18 cellular contexts compared by ENCODE assay signal in genomic region chr4:103478210-103478609, GRCh38.
DNase-seq lines count a peak whose midpoint lies in the region; ATAC-seq and TF ChIP-seq lines count a peak whose summit lies in the region.
"Had no signal": no experiment of that assay in that cellular context is flagged by ENCODE, and none has a peak within 500 bp of the region (broad histone marks: within the 10 kb centered on the region; RNA-seq: fewer than 3 reads in every experiment).

No MANE protein-coding gene starts in this region.

- H3K4me3 Mint-ChIP-seq in H9 (no peak overlapping the region), WTC11 (no peak overlapping the region)
- H3K4me3 Mint-ChIP-seq: B cell; CD4-positive, CD25-positive, alpha-beta regulatory T cell; CD8-positive, alpha-beta T cell had no signal

- H3K4me3 ChIP-seq in mesendoderm (ENCODE audit: low read length): no peak overlapping the region
- H3K4me3 ChIP-seq: BLaER1, GM23248 had no signal

- H4K8ac ChIP-seq in H9 (replicated peaks; ENCODE audit: insufficient read length, low read depth, low read length) (no peak overlapping the region), mesendoderm (ENCODE audit: low read depth, low read length) (no peak overlapping the region)

- H3K27me3 Mint-ChIP-seq in H9 (ENCODE audit: low read depth): no peaks in the 10 kb centered on the region
- H3K27me3 Mint-ChIP-seq in WTC11 (ENCODE audit: low read depth): peaks cover 6% of the 10 kb centered on the region; the same call in 1 of the 2 replicates
- H3K27me3 Mint-ChIP-seq: B cell had no signal

- H4K20me1 ChIP-seq in H9 (ENCODE audit: control insufficient read depth, insufficient read depth, insufficient read length): no peaks in the 10 kb centered on the region
- H4K20me1 ChIP-seq: BLaER1 had no signal

- H2BK5ac ChIP-seq in H9 (ENCODE audit: insufficient read length, low read length) (no peak overlapping the region), mesendoderm (ENCODE audit: low read length) (peak overlapping the region; percentile 93)

- H3K9ac ChIP-seq in H9 (ENCODE audit: extremely low read depth, insufficient read length, low read length) (no peak overlapping the region), mesendoderm (ENCODE audit: low read length) (no peak overlapping the region)
- H3K9ac ChIP-seq: BLaER1, GM23248 had no signal

- H3K36me3 ChIP-seq in mesendoderm (ENCODE audit: control insufficient read depth, insufficient read depth, low read length): no peaks in the 10 kb centered on the region
- H3K36me3 ChIP-seq: BLaER1 had no signal

- no peak overlapping the region for H2BK20ac ChIP-seq in H9 (ENCODE audit: low read depth, low read length, poor library complexity, severe bottlenecking)

- H3K27ac Mint-ChIP-seq in H9: peak overlapping the region in 2 of 3 experiments; percentile 28 to 48; a peak in 1 of 7 replicates
- H3K27ac Mint-ChIP-seq in WTC11: no peak overlapping the region
- H3K27ac Mint-ChIP-seq: B cell; CD4-positive, CD25-positive, alpha-beta regulatory T cell; CD8-positive, alpha-beta T cell had no signal

- H2AK5ac ChIP-seq in H9 (ENCODE audit: insufficient read length, low read length) (no peak overlapping the region), mesendoderm (ENCODE audit: low read length) (no peak overlapping the region)

- no peaks in the 10 kb centered on the region for H3K4me1 ChIP-seq in H9 (ENCODE audit: insufficient read depth, low read length)
- H3K4me1 ChIP-seq in mesendoderm (ENCODE audit: control insufficient read depth, low read depth, low read length): peaks cover 3% of the 10 kb centered on the region
- H3K4me1 ChIP-seq: BLaER1 had no signal

- H4K91ac ChIP-seq in H9 (ENCODE audit: insufficient read length, low read depth, low read length): no peak overlapping the region

- H3K9me3 Mint-ChIP-seq in H9 (no peaks in the 10 kb centered on the region), WTC11 (no peaks in the 10 kb centered on the region)
- H3K9me3 Mint-ChIP-seq: CD8-positive, alpha-beta T cell had no signal

- ATAC-seq in WTC11: peak; percentile 64
- ATAC-seq in left colon: no peak
- no peak for ATAC-seq in GM21515 (IDR thresholded peaks at IDR 0.05; ENCODE audit: unreplicated experiment)
- ATAC-seq: CD8-positive, alpha-beta T cell had no signal

- no peak overlapping the region for H2BK12ac ChIP-seq in H9 (ENCODE audit: insufficient read length, low read depth, low read length)

- DNase-seq in ELF-1 (ENCODE audit: low read depth, low spot score) (peak; percentile 10), H9 (no peak), WTC11 (ENCODE audit: low spot score) (no peak), mesendoderm (peak; percentile 92), nucleus accumbens (lab: John Stamatoyannopoulos, UW) (no peak), left colon (no peak), D341Med (ENCODE audit: low spot score) (no peak)
- DNase-seq: CD4-positive, CD25-positive, alpha-beta regulatory T cell; CD8-positive, alpha-beta T cell; DMS53; DMS79 treated with DMSO at 0.1 percent for 48 hours had no signal

- H3T11ph ChIP-seq in H9 (ENCODE audit: low read length): no peak overlapping the region

- WGBS in H9 (ENCODE audit: extremely low coverage, insufficient read length, low lambda C conversion rate): no CpG with 5 or more reads among the region's 1 CpG
- WGBS in mesendoderm (ENCODE audit: extremely low coverage, insufficient coverage, low lambda C conversion rate): no CpG with 5 or more reads among the region's 1 CpG

- H3K23me2 ChIP-seq in H9 (ENCODE audit: insufficient read length, low read depth, low read length, poor library complexity, severe bottlenecking): no peaks in the 10 kb centered on the region

- CTCF ChIA-PET in WTC11 (lab: Charles Lee): no interaction called here

- H3K27me3 ChIP-seq in H9 (ENCODE audit: insufficient read depth, low read length): no peaks in the 10 kb centered on the region
- H3K27me3 ChIP-seq in mesendoderm (ENCODE audit: insufficient read depth, low read length, poor library complexity): no peaks in the 10 kb centered on the region
- H3K27me3 ChIP-seq: BLaER1 had no signal

- H3K4me1 Mint-ChIP-seq in H9 (peaks cover 0 to 6% of the 10 kb centered on the region in 2 experiments; a peak in 2 of 4 replicates), WTC11 (no peaks in the 10 kb centered on the region; the same call in 1 of the 2 replicates)
- H3K4me1 Mint-ChIP-seq: B cell; CD4-positive, CD25-positive, alpha-beta regulatory T cell had no signal

- no peak overlapping the region for H3K18ac ChIP-seq in H9 (ENCODE audit: insufficient read length, low read depth, low read length)
- H3K18ac ChIP-seq in mesendoderm (ENCODE audit: low read length): no peak overlapping the region

- H3K79me1 ChIP-seq in H9 (ENCODE audit: insufficient read depth, low read depth, low read length, poor library complexity, severe bottlenecking) (no peaks in the 10 kb centered on the region), mesendoderm (ENCODE audit: low read length) (no peaks in the 10 kb centered on the region)

- intact Hi-C loops in left colon (cut with DNase I, micrococcal nuclease): no loop called here

- H3K36me3 Mint-ChIP-seq in H9 (ENCODE audit: insufficient read depth in 1 of 3, low read depth in 3 of 3) (no peaks in the 10 kb centered on the region; a peak in 1 of 7 replicates), WTC11 (no peaks in the 10 kb centered on the region)
- H3K36me3 Mint-ChIP-seq: CD4-positive, CD25-positive, alpha-beta regulatory T cell; CD8-positive, alpha-beta T cell had no signal

- H3K4ac ChIP-seq in H9 (ENCODE audit: low read depth, low read length) (no peak overlapping the region), mesendoderm (ENCODE audit: low read depth, low read length) (no peak overlapping the region)

- H2BK120ac ChIP-seq in H9 (ENCODE audit: low read depth, low read length, poor library complexity, severe bottlenecking) (no peak overlapping the region), mesendoderm (ENCODE audit: low read depth, low read length) (peak overlapping the region; percentile 82)

- no peak overlapping the region for H3K14ac ChIP-seq in H9 (ENCODE audit: insufficient read depth, low read length)

- no peak overlapping the region for H4K5ac ChIP-seq in H9 (ENCODE audit: insufficient read length, low read depth, low read length)
- H4K5ac ChIP-seq in mesendoderm (ENCODE audit: low read length): no peak overlapping the region

- H2AFZ ChIP-seq in H9 (ENCODE audit: low read length): no peak overlapping the region
- H2AFZ ChIP-seq: GM23248 had no signal

- no peaks in the 10 kb centered on the region for H3K9me3 ChIP-seq in H9 (ENCODE audit: control insufficient read depth, low read depth, low read length)
- H3K9me3 ChIP-seq: BLaER1, Caco-2 had no signal

- H3K79me2 ChIP-seq in H9 (ENCODE audit: insufficient read depth, low read length) (no peaks in the 10 kb centered on the region), mesendoderm (ENCODE audit: control insufficient read depth, insufficient read depth, low read length) (no peaks in the 10 kb centered on the region)

- H3K23ac ChIP-seq in H9 (ENCODE audit: insufficient read length, low read depth, low read length): no peak overlapping the region
- no peak overlapping the region for H3K23ac ChIP-seq in mesendoderm (ENCODE audit: low read length)

- no peak overlapping the region for H3K56ac ChIP-seq in H9 (ENCODE audit: insufficient read length, low read depth, low read length)
- H3K56ac ChIP-seq in mesendoderm (ENCODE audit: low read length): peak overlapping the region; percentile 62

- H3K27ac ChIP-seq in H9 (ENCODE audit: insufficient read length, low read depth, low read length): no peak overlapping the region
- peak overlapping the region; percentile 70 for H3K27ac ChIP-seq in mesendoderm (ENCODE audit: low read depth, low read length)
- H3K27ac ChIP-seq: 22Rv1, BLaER1, C4-2B, GM23248 had no signal

- no peak overlapping the region for H3K4me2 ChIP-seq in H9 (ENCODE audit: insufficient read depth, insufficient read length, low read length)
- H3K4me2 ChIP-seq in mesendoderm (ENCODE audit: low read length): no peak overlapping the region
- H3K4me2 ChIP-seq: BLaER1 had no signal

- H2BK15ac ChIP-seq in H9 (ENCODE audit: low read depth, low read length) (no peak overlapping the region), mesendoderm (replicated peaks; ENCODE audit: low read depth) (peak overlapping the region; percentile 64)

- TF ChIP-seq CTCF in H9 (conservative IDR thresholded peaks at IDR 0.05): no peak
- no peak for TF ChIP-seq CTCF in WTC11 (IDR thresholded peaks at IDR 0.05)

- POLR2A ChIA-PET in WTC11 (lab: Charles Lee): no interaction called here

TF ChIP-seq in WTC11, 78 proteins besides CTCF, POLR2A, EP300 and RAD21:
- TF ChIP-seq ZBTB21 (CRISPR knock-in tag; IDR thresholded peaks at IDR 0.05; ENCODE audit: borderline replicate concordance) (no peak), MYBL2 (CRISPR knock-in tag; IDR thresholded peaks at IDR 0.05) (no peak)

Comparison
In these comparisons a context has a peak if more than half of its experiments do, and no peak if none do; other contexts are left out.
1. DNase-seq: peak in ELF-1 (single experiment) and mesendoderm (single experiment); none in H9 (single experiment), WTC11 (single experiment), nucleus accumbens (0 of 56), left colon (0 of 2) and D341Med (single experiment).